ENCODE assay signal across 1 cellular context in the genomic region with DNA sequence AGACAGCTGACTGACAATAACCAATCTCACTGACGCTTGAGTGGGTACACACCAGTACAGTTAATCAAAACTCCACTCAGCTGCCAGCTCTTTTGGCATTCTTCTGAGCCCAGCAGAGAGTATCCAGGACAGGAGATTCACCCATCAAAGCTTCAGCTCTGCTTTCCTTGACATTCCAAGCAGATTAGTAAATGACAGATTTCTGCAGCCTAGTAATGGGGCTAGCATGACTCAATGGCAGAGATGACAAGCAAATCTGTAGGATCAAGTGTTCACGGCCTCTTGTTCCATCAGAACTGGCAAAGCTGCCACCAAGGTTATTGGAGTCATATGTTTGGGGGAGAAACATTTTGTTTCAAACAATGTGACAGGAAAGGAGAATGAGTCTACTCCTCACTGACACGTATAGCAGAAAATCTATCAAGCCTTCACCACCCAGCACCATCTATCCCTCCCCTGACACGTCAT.
TF ChIP-seq lines count a peak whose summit lies in the region.

No MANE protein-coding gene starts in this region.

TF ChIP-seq in WTC11, 78 proteins besides CTCF, POLR2A, EP300 and RAD21 (continued from another document):
- TF ChIP-seq, protein P1, sequence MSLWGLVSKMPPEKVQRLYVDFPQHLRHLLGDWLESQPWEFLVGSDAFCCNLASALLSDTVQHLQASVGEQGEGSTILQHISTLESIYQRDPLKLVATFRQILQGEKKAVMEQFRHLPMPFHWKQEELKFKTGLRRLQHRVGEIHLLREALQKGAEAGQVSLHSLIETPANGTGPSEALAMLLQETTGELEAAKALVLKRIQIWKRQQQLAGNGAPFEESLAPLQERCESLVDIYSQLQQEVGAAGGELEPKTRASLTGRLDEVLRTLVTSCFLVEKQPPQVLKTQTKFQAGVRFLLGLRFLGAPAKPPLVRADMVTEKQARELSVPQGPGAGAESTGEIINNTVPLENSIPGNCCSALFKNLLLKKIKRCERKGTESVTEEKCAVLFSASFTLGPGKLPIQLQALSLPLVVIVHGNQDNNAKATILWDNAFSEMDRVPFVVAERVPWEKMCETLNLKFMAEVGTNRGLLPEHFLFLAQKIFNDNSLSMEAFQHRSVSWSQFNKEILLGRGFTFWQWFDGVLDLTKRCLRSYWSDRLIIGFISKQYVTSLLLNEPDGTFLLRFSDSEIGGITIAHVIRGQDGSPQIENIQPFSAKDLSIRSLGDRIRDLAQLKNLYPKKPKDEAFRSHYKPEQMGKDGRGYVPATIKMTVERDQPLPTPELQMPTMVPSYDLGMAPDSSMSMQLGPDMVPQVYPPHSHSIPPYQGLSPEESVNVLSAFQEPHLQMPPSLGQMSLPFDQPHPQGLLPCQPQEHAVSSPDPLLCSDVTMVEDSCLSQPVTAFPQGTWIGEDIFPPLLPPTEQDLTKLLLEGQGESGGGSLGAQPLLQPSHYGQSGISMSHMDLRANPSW (CRISPR knock-in tag; conservative IDR thresholded peaks at IDR 0.05; ENCODE audit: low read depth) = no peak
- TF ChIP-seq, protein P2, sequence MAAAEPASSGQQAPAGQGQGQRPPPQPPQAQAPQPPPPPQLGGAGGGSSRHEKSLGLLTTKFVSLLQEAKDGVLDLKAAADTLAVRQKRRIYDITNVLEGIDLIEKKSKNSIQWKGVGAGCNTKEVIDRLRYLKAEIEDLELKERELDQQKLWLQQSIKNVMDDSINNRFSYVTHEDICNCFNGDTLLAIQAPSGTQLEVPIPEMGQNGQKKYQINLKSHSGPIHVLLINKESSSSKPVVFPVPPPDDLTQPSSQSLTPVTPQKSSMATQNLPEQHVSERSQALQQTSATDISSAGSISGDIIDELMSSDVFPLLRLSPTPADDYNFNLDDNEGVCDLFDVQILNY (CRISPR knock-in tag; IDR thresholded peaks at IDR 0.05) = no peak
- no peak for TF ChIP-seq ZNF396 (CRISPR knock-in tag; IDR thresholded peaks at IDR 0.05; ENCODE audit: borderline replicate concordance)
- TF ChIP-seq, protein P3, sequence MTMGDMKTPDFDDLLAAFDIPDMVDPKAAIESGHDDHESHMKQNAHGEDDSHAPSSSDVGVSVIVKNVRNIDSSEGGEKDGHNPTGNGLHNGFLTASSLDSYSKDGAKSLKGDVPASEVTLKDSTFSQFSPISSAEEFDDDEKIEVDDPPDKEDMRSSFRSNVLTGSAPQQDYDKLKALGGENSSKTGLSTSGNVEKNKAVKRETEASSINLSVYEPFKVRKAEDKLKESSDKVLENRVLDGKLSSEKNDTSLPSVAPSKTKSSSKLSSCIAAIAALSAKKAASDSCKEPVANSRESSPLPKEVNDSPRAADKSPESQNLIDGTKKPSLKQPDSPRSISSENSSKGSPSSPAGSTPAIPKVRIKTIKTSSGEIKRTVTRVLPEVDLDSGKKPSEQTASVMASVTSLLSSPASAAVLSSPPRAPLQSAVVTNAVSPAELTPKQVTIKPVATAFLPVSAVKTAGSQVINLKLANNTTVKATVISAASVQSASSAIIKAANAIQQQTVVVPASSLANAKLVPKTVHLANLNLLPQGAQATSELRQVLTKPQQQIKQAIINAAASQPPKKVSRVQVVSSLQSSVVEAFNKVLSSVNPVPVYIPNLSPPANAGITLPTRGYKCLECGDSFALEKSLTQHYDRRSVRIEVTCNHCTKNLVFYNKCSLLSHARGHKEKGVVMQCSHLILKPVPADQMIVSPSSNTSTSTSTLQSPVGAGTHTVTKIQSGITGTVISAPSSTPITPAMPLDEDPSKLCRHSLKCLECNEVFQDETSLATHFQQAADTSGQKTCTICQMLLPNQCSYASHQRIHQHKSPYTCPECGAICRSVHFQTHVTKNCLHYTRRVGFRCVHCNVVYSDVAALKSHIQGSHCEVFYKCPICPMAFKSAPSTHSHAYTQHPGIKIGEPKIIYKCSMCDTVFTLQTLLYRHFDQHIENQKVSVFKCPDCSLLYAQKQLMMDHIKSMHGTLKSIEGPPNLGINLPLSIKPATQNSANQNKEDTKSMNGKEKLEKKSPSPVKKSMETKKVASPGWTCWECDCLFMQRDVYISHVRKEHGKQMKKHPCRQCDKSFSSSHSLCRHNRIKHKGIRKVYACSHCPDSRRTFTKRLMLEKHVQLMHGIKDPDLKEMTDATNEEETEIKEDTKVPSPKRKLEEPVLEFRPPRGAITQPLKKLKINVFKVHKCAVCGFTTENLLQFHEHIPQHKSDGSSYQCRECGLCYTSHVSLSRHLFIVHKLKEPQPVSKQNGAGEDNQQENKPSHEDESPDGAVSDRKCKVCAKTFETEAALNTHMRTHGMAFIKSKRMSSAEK (CRISPR knock-in tag; IDR thresholded peaks at IDR 0.05; ENCODE audit: borderline replicate concordance) = no peak
- no peak for TF ChIP-seq ZNF219 (CRISPR knock-in tag; IDR thresholded peaks at IDR 0.05; ENCODE audit: borderline replicate concordance)
- no peak for TF ChIP-seq NFYB (CRISPR knock-in tag; conservative IDR thresholded peaks at IDR 0.05; ENCODE audit: low read depth)
- no peak for TF ChIP-seq ESRRA (CRISPR knock-in tag; IDR thresholded peaks at IDR 0.05; ENCODE audit: borderline replicate concordance)
- TF ChIP-seq ATF1 (CRISPR knock-in tag; IDR thresholded peaks at IDR 0.05) = no peak
- no peak for TF ChIP-seq CREB1 (CRISPR knock-in tag; IDR thresholded peaks at IDR 0.05)
